ENCODE assay signal across 22 cellular contexts in genomic region chr16:67197704-67198103, GRCh38. TPM values are rescaled to one million over a fixed set of nuclear protein-coding genes. Genes with fewer than 3 reads are reported as not detected.
DNase-seq lines count a peak whose midpoint lies in the region; ATAC-seq and TF ChIP-seq lines count a peak whose summit lies in the region.
"Had no signal": no experiment of that assay in that cellular context is flagged by ENCODE, and none has a peak within 500 bp of the region (broad histone marks: within the 10 kb centered on the region; RNA-seq: fewer than 3 reads in every experiment).

No MANE protein-coding gene starts in this region.

- H3K36me3 Mint-ChIP-seq in stimulated activated effector memory CD8-positive, alpha-beta T cell treated with anti-CD3 and anti-CD28 coated beads, Interleukin-12 subunit alpha, Interleukin-12 subunit beta, amount 100 ng/mL, for 72 hours, result peaks cover 94% of the 10 kb centered on the region

- H3K4me1 Mint-ChIP-seq in stimulated activated effector memory CD8-positive, alpha-beta T cell treated with anti-CD3 and anti-CD28 coated beads, Interleukin-12 subunit alpha, Interleukin-12 subunit beta, amount 100 ng/mL, for 72 hours, result peaks cover 41% of the 10 kb centered on the region

- H3K79me2 ChIP-seq in HCT116 (ENCODE audit: insufficient read depth, low read length), result peaks cover 50% of the 10 kb centered on the region

- no peak overlapping the region for H3K4me3 Mint-ChIP-seq in stimulated activated effector memory CD8-positive, alpha-beta T cell treated with anti-CD3 and anti-CD28 coated beads, Interleukin-12 subunit alpha, Interleukin-12 subunit beta, amount 100 ng/mL, for 72 hours
- H3K4me3 Mint-ChIP-seq: activated CD8-positive, alpha-beta T cell treated with anti-CD3 and anti-CD28 coated beads for 36 hours; central memory CD8-positive, alpha-beta T cell; nephron progenitor cell had no signal

- H3K27me3 ChIP-seq in HCT116 (ENCODE audit: insufficient read depth, low read length) (no peaks in the 10 kb centered on the region), upper lobe of right lung (no peaks in the 10 kb centered on the region)
- H3K27me3 ChIP-seq in effector memory CD4-positive, alpha-beta T cell (replicated peaks; ENCODE audit: control insufficient read depth, insufficient read depth, low read length, poor library complexity, severe bottlenecking), result no peaks in the 10 kb centered on the region
- H3K27me3 ChIP-seq: pancreas, right atrium auricular region, spleen, uterus had no signal

- CTCF ChIA-PET in HCT116 (lab: Charles Lee), result interaction anchor here (0.9 to 2.3 kb wide), 28 partner anchors 9 to 302 kb away, joined by 3 to 14 read pairs (median 5); partner anchors contain the start of genes ATP6V0D1, CES3, FHOD1 and NOL3
- CTCF ChIA-PET in RWPE1 (lab: Yijun Ruan, JAX), result interaction anchor here (0.5 to 4.5 kb wide), 13 partner anchors 10 to 650 kb away, joined by 3 to 20 read pairs (median 4); partner anchors contain the start of genes FHOD1 and TMEM208

- TF ChIP-seq RAD21 in HCT116 (IDR thresholded peaks at IDR 0.05; ENCODE audit: low read depth), result no peak

- no peak for DNase-seq in HCT116 (ENCODE audit: low read depth, low spot score)
- DNase-seq in RWPE1 (ENCODE audit: low spot score), result no peak
- DNase-seq in effector memory CD4-positive, alpha-beta T cell, result no peak
- DNase-seq in stimulated activated effector memory CD8-positive, alpha-beta T cell treated with anti-CD3 and anti-CD28 coated beads, Interleukin-12 subunit alpha, Interleukin-12 subunit beta, amount 100 ng/mL, for 72 hours (ENCODE audit: low spot score in 2 of 2), result no peak
- DNase-seq in upper lobe of right lung, result no peak
- DNase-seq in cardiac septum (ENCODE audit: low spot score), result no peak
- no peak for DNase-seq in C1 segment of cervical spinal cord (lab: John Stamatoyannopoulos, UW)
- DNase-seq: activated CD4-positive, alpha-beta T cell treated with anti-CD3 and anti-CD28 coated beads for 1 hour; activated effector memory CD4-positive, alpha-beta T cell treated with Interleukin-2 at 50 U/mL for 16 hours; left ventricle myocardium inferior; NCI-H146; NCI-H446; NCI-H774; nephron progenitor cell; spleen; uterus had no signal

- BruUV-seq in HCT116 (replicated peaks; lab: Mats Ljungman, UMichigan), result no TSS peak

- peak overlapping the region; percentile 86 for H3K27ac Mint-ChIP-seq in stimulated activated effector memory CD8-positive, alpha-beta T cell treated with anti-CD3 and anti-CD28 coated beads, Interleukin-12 subunit alpha, Interleukin-12 subunit beta, amount 100 ng/mL, for 72 hours
- H3K27ac Mint-ChIP-seq: activated CD8-positive, alpha-beta T cell treated with anti-CD3 and anti-CD28 coated beads for 36 hours; nephron progenitor cell had no signal

- H3K9ac ChIP-seq in HCT116 (ENCODE audit: low read length), result no peak overlapping the region
- H3K9ac ChIP-seq: SK-N-SH had no signal

- no peak for ATAC-seq in HCT116
- ATAC-seq in stimulated activated effector memory CD8-positive, alpha-beta T cell treated with anti-CD3 and anti-CD28 coated beads, Interleukin-12 subunit alpha, Interleukin-12 subunit beta, amount 100 ng/mL, for 72 hours, result no peak
- ATAC-seq in upper lobe of right lung, result no peak

- TF ChIP-seq POLR2A in HCT116 (IDR thresholded peaks at IDR 0.05; ENCODE audit: borderline replicate concordance, extremely low read depth, insufficient read depth, insufficient read length), result no peak

- H3K27ac ChIP-seq in HCT116 (ENCODE audit: low read depth, low read length), result peak overlapping the region; percentile 99
- H3K27ac ChIP-seq in RWPE1, result peak overlapping the region; percentile 92
- peak overlapping the region; percentile 20 for H3K27ac ChIP-seq in effector memory CD4-positive, alpha-beta T cell (ENCODE audit: insufficient read depth, low read length, poor library complexity, severe bottlenecking)
- no peak overlapping the region for H3K27ac ChIP-seq in upper lobe of right lung
- H3K27ac ChIP-seq: left ventricle myocardium inferior, right atrium auricular region, uterus had no signal

- no peaks in the 10 kb centered on the region for H3K9me2 ChIP-seq in HCT116 (ENCODE audit: insufficient read depth)
- H3K9me2 ChIP-seq: SK-N-SH had no signal

- RAD21 ChIA-PET in HCT116 (lab: Charles Lee; ENCODE audit: low non-redundant PET in 1 of 2, low total read pairs in 2 of 2, uncharacterized antibody in 2 of 2, unreplicated experiment in 2 of 2), result no interaction called here

- H3K36me3 ChIP-seq in HCT116 (ENCODE audit: control insufficient read depth in 1 of 2, insufficient read depth in 2 of 2, low read length in 2 of 2), result peaks cover 34 to 53% of the 10 kb centered on the region in 2 experiments; a peak in 3 of 4 replicates
- peaks cover 52% of the 10 kb centered on the region for H3K36me3 ChIP-seq in effector memory CD4-positive, alpha-beta T cell (ENCODE audit: control insufficient read depth, insufficient read depth, low read length)
- peaks cover 74% of the 10 kb centered on the region for H3K36me3 ChIP-seq in upper lobe of right lung
- H3K36me3 ChIP-seq: uterus had no signal

- intact Hi-C loops in HCT116 (cut with micrococcal nuclease) (no loop called here), upper lobe of right lung (cut with DNase I) (no loop called here), cardiac septum (cut with DNase I) (no loop called here)

- peaks cover 22 to 47% of the 10 kb centered on the region in 2 experiments for H3K4me1 ChIP-seq in HCT116 (ENCODE audit: control insufficient read depth in 1 of 2, insufficient read depth in 2 of 2, low read length in 2 of 2)
- H3K4me1 ChIP-seq in effector memory CD4-positive, alpha-beta T cell (ENCODE audit: control insufficient read depth, insufficient read depth, low read length, poor library complexity, severe bottlenecking), result peaks cover 15% of the 10 kb centered on the region
- H3K4me1 ChIP-seq in upper lobe of right lung, result peaks cover 25% of the 10 kb centered on the region

- POLR2A ChIA-PET in HCT116 (lab: Charles Lee) (interaction anchor here (1.0 to 2.3 kb wide), 5 partner anchors 10 to 50 kb away, joined by 3 to 11 read pairs (median 8); partner anchors contain the start of genes FHOD1, NOL3 and TMEM208), RWPE1 (lab: Yijun Ruan, JAX; ENCODE audit: low non-redundant PET) (interaction anchor here (0.6 to 0.8 kb wide), 2 partner anchors 19 to 49 kb away, joined by 3 read pairs; partner anchors contain the start of gene FHOD1)

- no peak for TF ChIP-seq CTCF in HCT116 (IDR thresholded peaks at IDR 0.05 in 2 of 3, conservative IDR thresholded peaks at IDR 0.05 in 1 of 3; ENCODE audit: borderline replicate concordance in 1 of 3, insufficient read depth in 1 of 3, low read depth in 2 of 3, low read length in 2 of 3)
- no peak for TF ChIP-seq CTCF in RWPE1 (conservative IDR thresholded peaks at IDR 0.05; ENCODE audit: low read depth)
- no peak for TF ChIP-seq CTCF in upper lobe of right lung (IDR thresholded peaks at IDR 0.05)

- H2AFZ ChIP-seq in HCT116 (ENCODE audit: low read depth, low read length, poor library complexity, severe bottlenecking), result no peak overlapping the region

- no peaks in the 10 kb centered on the region for H3K9me3 Mint-ChIP-seq in stimulated activated effector memory CD8-positive, alpha-beta T cell treated with anti-CD3 and anti-CD28 coated beads, Interleukin-12 subunit alpha, Interleukin-12 subunit beta, amount 100 ng/mL, for 72 hours
- H3K9me3 Mint-ChIP-seq: activated CD8-positive, alpha-beta T cell treated with anti-CD3 and anti-CD28 coated beads for 36 hours; central memory CD8-positive, alpha-beta T cell; H9; nephron progenitor cell had no signal

- H4K20me1 ChIP-seq in HCT116 (ENCODE audit: insufficient read depth), result no peaks in the 10 kb centered on the region; the same call in 1 of the 2 replicates

- H3K9me3 ChIP-seq in HCT116 (ENCODE audit: control insufficient read depth in 1 of 2, insufficient read depth in 1 of 2, low read depth in 1 of 2, low read length in 2 of 2) (no peaks in the 10 kb centered on the region), upper lobe of right lung (no peaks in the 10 kb centered on the region)
- no peaks in the 10 kb centered on the region for H3K9me3 ChIP-seq in effector memory CD4-positive, alpha-beta T cell (ENCODE audit: control insufficient read depth, low read length)
- H3K9me3 ChIP-seq: left ventricle myocardium inferior, pancreas, right atrium auricular region, SK-N-SH, spleen, uterus had no signal

- H3K4me3 ChIP-seq in HCT116 (replicated peaks in 1 of 2; ENCODE audit: low read depth in 1 of 2, low read length in 2 of 2) (no peak overlapping the region), upper lobe of right lung (no peak overlapping the region)
- no peak overlapping the region for H3K4me3 ChIP-seq in effector memory CD4-positive, alpha-beta T cell (ENCODE audit: insufficient read depth, low read depth, low read length, poor library complexity, severe bottlenecking)
- H3K4me3 ChIP-seq: left ventricle myocardium inferior, pancreas, right atrium auricular region, spleen, uterus had no signal

- peak overlapping the region; percentile 97 for H3K4me2 ChIP-seq in HCT116 (ENCODE audit: low read length)
- H3K4me2 ChIP-seq: SK-N-SH had no signal

TF ChIP-seq in HCT116, 20 proteins besides CTCF, POLR2A, EP300 and RAD21:
- TF ChIP-seq ATF3 (IDR thresholded peaks at IDR 0.05) (no peak), EZH2phosphoT487 (IDR thresholded peaks at IDR 0.05; ENCODE audit: borderline replicate concordance) (no peak), ZNF274 (IDR thresholded peaks at IDR 0.05; ENCODE audit: low read depth, low read length) (no peak)

RNA-seq across cellular contexts. Expression of gene ELMO3, which starts 1.2 kb away (rescaled TPM):
- total RNA-seq in HCT116 (2021; ENCODE audit: unreplicated experiment) (45.8 TPM), upper lobe of right lung (17.5 TPM), cardiac septum (0.92 TPM)
- 53.4 and 60.6 TPM in 2 replicates for polyA plus RNA-seq in HCT116 (2012)

RNA-seq across cellular contexts. Expression of gene E2F4, which starts 5.7 kb away (rescaled TPM):
- total RNA-seq in HCT116 (2021; ENCODE audit: unreplicated experiment) (114 TPM), upper lobe of right lung (68.2 TPM), cardiac septum (34.4 TPM)
- 92.8 and 99.8 TPM in 2 replicates for polyA plus RNA-seq in HCT116 (2012)

RNA-seq across cellular contexts. Expression of gene EXOC3L1, which starts 7.8 kb away (rescaled TPM):
- total RNA-seq in HCT116 (2021; ENCODE audit: unreplicated experiment) (0.30 TPM), upper lobe of right lung (17.1 TPM), cardiac septum (2.8 TPM)
- polyA plus RNA-seq in HCT116 (2012), result 0.14 and 0.16 TPM in 2 replicates

RNA-seq across cellular contexts. Expression of gene MATCAP1, which starts 13.9 kb away (rescaled TPM):
- total RNA-seq in HCT116 (2021; ENCODE audit: unreplicated experiment) (38.7 TPM), upper lobe of right lung (28.4 TPM), cardiac septum (22.2 TPM)
- polyA plus RNA-seq in HCT116 (2012), result 29.7 and 41.0 TPM in 2 replicates

RNA-seq across cellular contexts. Expression of gene NOL3, which starts 27.4 kb away (rescaled TPM):
- total RNA-seq in HCT116 (2021; ENCODE audit: unreplicated experiment) (54.0 TPM), upper lobe of right lung (59.7 TPM), cardiac septum (86.3 TPM)
- 76.0 and 87.8 TPM in 2 replicates for polyA plus RNA-seq in HCT116 (2012)
